8 cellular contexts compared by ENCODE assay signal in the genomic region with DNA sequence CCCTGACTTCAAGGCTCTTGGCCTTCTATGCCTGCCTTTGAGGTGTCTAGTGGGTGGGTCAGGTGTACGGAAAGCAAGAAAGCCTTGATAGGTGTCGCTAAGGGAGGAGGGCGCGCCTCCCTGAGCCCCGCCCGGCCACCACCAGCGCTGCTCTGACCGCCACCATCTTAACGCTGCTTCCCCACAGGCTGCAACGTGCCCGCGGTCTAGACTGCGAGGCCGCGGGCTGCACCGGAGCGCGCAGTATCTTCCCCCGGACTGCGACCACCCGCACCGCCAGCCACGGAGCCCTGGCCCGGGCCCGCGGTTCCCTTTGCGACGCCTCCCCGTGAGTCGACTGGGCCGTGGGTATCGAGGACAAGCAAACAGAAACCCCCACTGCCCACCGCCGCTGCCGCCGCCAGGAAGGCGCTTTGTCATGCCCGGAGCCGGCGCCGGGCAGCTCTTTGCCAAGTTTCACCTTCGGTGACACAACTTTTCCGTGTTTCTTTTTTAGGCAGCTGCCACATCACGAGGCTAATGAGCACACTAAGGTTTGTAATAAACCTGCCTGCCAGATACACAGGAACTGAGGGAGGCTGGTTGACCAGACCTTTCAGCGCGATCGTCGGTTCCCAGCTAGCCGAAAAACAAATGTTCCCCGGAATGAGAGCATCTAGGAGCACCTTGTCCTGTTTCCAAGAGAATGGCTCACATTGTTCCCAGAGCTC.
DNase-seq lines count a peak whose midpoint lies in the region; ATAC-seq, FAIRE-seq and TF ChIP-seq lines count a peak whose summit lies in the region.

No MANE protein-coding gene starts in this region.

- H3K4me3 Mint-ChIP-seq in activated naive CD8-positive, alpha-beta T cell treated with anti-CD3 and anti-CD28 coated beads, Interleukin-2, amount 50 U/mL, for 24 hours = no peak overlapping the region
- H3K4me3 Mint-ChIP-seq in stimulated activated naive B cell treated with anti-CD40 and anti-IgM and Interleukin-4, amounts not matched to agents 10 μg/mL and 1 μg/mL and 100 μg/mL, for 72 hours = peak overlapping the region; percentile 66 to 79

- H3K9ac ChIP-seq in keratinocyte (ENCODE audit: control insufficient read depth, extremely low read depth, insufficient read depth, low read length) = no peak overlapping the region

- no peak for FAIRE-seq in keratinocyte (lab: Jason Lieb, UNC)

- H4K20me1 ChIP-seq in keratinocyte (ENCODE audit: control insufficient read depth, extremely low read depth, insufficient read depth, low read length) (no peaks in the 10 kb centered on the region), osteoblast (ENCODE audit: insufficient read depth, low read length) (no peaks in the 10 kb centered on the region)

- no peak for ATAC-seq in activated naive CD8-positive, alpha-beta T cell treated with anti-CD3 and anti-CD28 coated beads, Interleukin-2, amount 50 U/mL, for 24 hours
- ATAC-seq in stimulated activated naive B cell treated with anti-CD40 and anti-IgM and Interleukin-4, amounts not matched to agents 10 μg/mL and 1 μg/mL and 100 μg/mL, for 72 hours (replicated peaks) = peak; percentile 74 to 75
- ATAC-seq in HG03025 (IDR thresholded peaks at IDR 0.05; ENCODE audit: low FRiP score, unreplicated experiment) (no peak), GM21515 (IDR thresholded peaks at IDR 0.05; ENCODE audit: unreplicated experiment) (no peak)

- no peaks in the 10 kb centered on the region for H3K9me3 ChIP-seq in HEK293 (ENCODE audit: control insufficient read depth, insufficient read depth, low read depth, low read length)
- H3K9me3 ChIP-seq in keratinocyte (ENCODE audit: control insufficient read depth, low read depth, low read length) = no peaks in the 10 kb centered on the region
- no peaks in the 10 kb centered on the region for H3K9me3 ChIP-seq in osteoblast (ENCODE audit: low read depth, low read length)

- no peaks in the 10 kb centered on the region for H3K9me1 ChIP-seq in keratinocyte (ENCODE audit: control insufficient read depth, extremely low read depth, insufficient read depth, low read length)

- no peaks in the 10 kb centered on the region for H3K9me3 Mint-ChIP-seq in activated naive CD8-positive, alpha-beta T cell treated with anti-CD3 and anti-CD28 coated beads, Interleukin-2, amount 50 U/mL, for 24 hours
- no peaks in the 10 kb centered on the region for H3K9me3 Mint-ChIP-seq in stimulated activated naive B cell treated with anti-CD40 and anti-IgM and Interleukin-4, amounts not matched to agents 10 μg/mL and 1 μg/mL and 100 μg/mL, for 72 hours

- H3K4me1 Mint-ChIP-seq in activated naive CD8-positive, alpha-beta T cell treated with anti-CD3 and anti-CD28 coated beads, Interleukin-2, amount 50 U/mL, for 24 hours = peaks cover 3% of the 10 kb centered on the region
- no peaks in the 10 kb centered on the region for H3K4me1 Mint-ChIP-seq in stimulated activated naive B cell treated with anti-CD40 and anti-IgM and Interleukin-4, amounts not matched to agents 10 μg/mL and 1 μg/mL and 100 μg/mL, for 72 hours

- peaks cover 27% of the 10 kb centered on the region for H3K27me3 Mint-ChIP-seq in activated naive CD8-positive, alpha-beta T cell treated with anti-CD3 and anti-CD28 coated beads, Interleukin-2, amount 50 U/mL, for 24 hours
- peaks cover 20 to 28% of the 10 kb centered on the region in 2 donors for H3K27me3 Mint-ChIP-seq in stimulated activated naive B cell treated with anti-CD40 and anti-IgM and Interleukin-4, amounts not matched to agents 10 μg/mL and 1 μg/mL and 100 μg/mL, for 72 hours

- H3K4me1 ChIP-seq in HEK293 (ENCODE audit: control insufficient read depth, insufficient read depth, low read length) (no peaks in the 10 kb centered on the region), keratinocyte (ENCODE audit: control insufficient read depth, extremely low read depth, insufficient read depth, low read length) (no peaks in the 10 kb centered on the region), osteoblast (ENCODE audit: insufficient read depth, low read length) (no peaks in the 10 kb centered on the region)

- H3K79me2 ChIP-seq in keratinocyte (ENCODE audit: control insufficient read depth, insufficient read depth, low read length) (no peaks in the 10 kb centered on the region), osteoblast (ENCODE audit: insufficient read depth, low read length) (no peaks in the 10 kb centered on the region)

- H3K27ac Mint-ChIP-seq in activated naive CD8-positive, alpha-beta T cell treated with anti-CD3 and anti-CD28 coated beads, Interleukin-2, amount 50 U/mL, for 24 hours = no peak overlapping the region
- peak overlapping the region; percentile 25 for H3K27ac Mint-ChIP-seq in stimulated activated naive B cell treated with anti-CD40 and anti-IgM and Interleukin-4, amounts not matched to agents 10 μg/mL and 1 μg/mL and 100 μg/mL, for 72 hours

- TF ChIP-seq CTCF in HEK293 (tag by site-specific recombination; IDR thresholded peaks at IDR 0.05) (no peak), keratinocyte (optimal IDR thresholded peaks at IDR 0.05 in 1 of 3, IDR thresholded peaks at IDR 0.05 in 1 of 3, conservative IDR thresholded peaks at IDR 0.05 in 1 of 3; ENCODE audit: extremely low read depth in 1 of 3, insufficient read depth in 2 of 3, low read length in 3 of 3) (no peak), GM10266 (IDR thresholded peaks at IDR 0.05; ENCODE audit: control insufficient read depth, insufficient read depth, low read depth, missing control alignments) (no peak), osteoblast (IDR thresholded peaks at IDR 0.05; ENCODE audit: extremely low read depth, low read depth, low read length) (no peak)

- peaks cover 12% of the 10 kb centered on the region for H3K27me3 ChIP-seq in keratinocyte (ENCODE audit: control insufficient read depth, extremely low read depth, insufficient read depth, low read length)
- H3K27me3 ChIP-seq in osteoblast (ENCODE audit: insufficient read depth, low read length) = no peaks in the 10 kb centered on the region

- H3K36me3 ChIP-seq in HEK293 (ENCODE audit: control insufficient read depth in 2 of 2, insufficient read depth in 1 of 2, low read length in 2 of 2) = no peaks in the 10 kb centered on the region
- H3K36me3 ChIP-seq in keratinocyte (ENCODE audit: control insufficient read depth in 2 of 2, extremely low read depth in 1 of 2, insufficient read depth in 2 of 2, low read length in 2 of 2) = no peaks in the 10 kb centered on the region
- H3K36me3 ChIP-seq in osteoblast (ENCODE audit: insufficient read depth, low read length) = no peaks in the 10 kb centered on the region

- H2AFZ ChIP-seq in keratinocyte (ENCODE audit: control insufficient read depth, low read length) (no peak overlapping the region), osteoblast (ENCODE audit: low read length) (no peak overlapping the region)

- CTCF ChIA-PET in HEK293 (lab: Yijun Ruan, JAX) = no interaction called here

- H3K27ac ChIP-seq in HEK293 (ENCODE audit: extremely low read depth, low read depth, low read length) (no peak overlapping the region), keratinocyte (ENCODE audit: control insufficient read depth, insufficient read depth, low read length) (no peak overlapping the region), osteoblast (ENCODE audit: low read depth, low read length) (no peak overlapping the region)

- dilution Hi-C loops in keratinocyte (cut with MboI; ENCODE audit: extremely low pct_ligation_motif_present, low sequenced_read_pairs) = no loop called here

- POLR2A ChIA-PET in HEK293 (lab: Yijun Ruan, JAX) = interaction anchor here (1.7 kb wide), 1 partner anchor 10 kb away, joined by 4 read pairs; no protein-coding TSS in a partner anchor

- H3K36me3 Mint-ChIP-seq in activated naive CD8-positive, alpha-beta T cell treated with anti-CD3 and anti-CD28 coated beads, Interleukin-2, amount 50 U/mL, for 24 hours (ENCODE audit: low read depth) = no peaks in the 10 kb centered on the region
- no peaks in the 10 kb centered on the region for H3K36me3 Mint-ChIP-seq in stimulated activated naive B cell treated with anti-CD40 and anti-IgM and Interleukin-4, amounts not matched to agents 10 μg/mL and 1 μg/mL and 100 μg/mL, for 72 hours

- DNase-seq in activated naive CD8-positive, alpha-beta T cell treated with anti-CD3 and anti-CD28 coated beads, Interleukin-2, amount 50 U/mL, for 24 hours = peak; percentile 4
- no peak for DNase-seq in keratinocyte (ENCODE audit: low read depth, low spot score)
- no peak for DNase-seq in stimulated activated naive B cell treated with anti-CD40 and anti-IgM and Interleukin-4, amounts not matched to agents 10 μg/mL and 1 μg/mL and 100 μg/mL, for 72 hours
- DNase-seq in GM10266 (ENCODE audit: extremely low spot score) = no peak
- DNase-seq in osteoblast (ENCODE audit: insufficient read length, low spot score, missing footprints) = no peak

- H3K4me2 ChIP-seq in keratinocyte (ENCODE audit: control insufficient read depth, extremely low read depth, insufficient read depth, low read depth, low read length) (peak overlapping the region; percentile 25), osteoblast (ENCODE audit: insufficient read depth, low read length) (no peak overlapping the region)

- H3K4me3 ChIP-seq in HEK293 (ENCODE audit: low read depth, low read length) (peak overlapping the region; percentile 22), keratinocyte (ENCODE audit: control insufficient read depth in 2 of 3, extremely low read depth in 1 of 3, insufficient read depth in 2 of 3, low read depth in 1 of 3, low read length in 3 of 3) (peak overlapping the region in 1 of 3 experiments; percentile 38), osteoblast (ENCODE audit: insufficient read depth, low read length) (no peak overlapping the region)

TF ChIP-seq in HEK293, 187 proteins besides CTCF, POLR2A, EP300 and RAD21 (continues in another document):
- TF ChIP-seq ZNF629 (tag by site-specific recombination; IDR thresholded peaks at IDR 0.05) (no peak), ZBTB1 (tag by site-specific recombination; IDR thresholded peaks at IDR 0.05) (no peak)
- TF ChIP-seq, protein P1, sequence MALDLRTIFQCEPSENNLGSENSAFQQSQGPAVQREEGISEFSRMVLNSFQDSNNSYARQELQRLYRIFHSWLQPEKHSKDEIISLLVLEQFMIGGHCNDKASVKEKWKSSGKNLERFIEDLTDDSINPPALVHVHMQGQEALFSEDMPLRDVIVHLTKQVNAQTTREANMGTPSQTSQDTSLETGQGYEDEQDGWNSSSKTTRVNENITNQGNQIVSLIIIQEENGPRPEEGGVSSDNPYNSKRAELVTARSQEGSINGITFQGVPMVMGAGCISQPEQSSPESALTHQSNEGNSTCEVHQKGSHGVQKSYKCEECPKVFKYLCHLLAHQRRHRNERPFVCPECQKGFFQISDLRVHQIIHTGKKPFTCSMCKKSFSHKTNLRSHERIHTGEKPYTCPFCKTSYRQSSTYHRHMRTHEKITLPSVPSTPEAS (tag by site-specific recombination; IDR thresholded peaks at IDR 0.05) = no peak

Comparison
In these comparisons a context has a peak if more than half of its experiments do, and no peak if none do; other contexts are left out.
1. ATAC-seq: peak in stimulated activated naive B cell treated with anti-CD40 and anti-IgM and Interleukin-4, amounts not matched to agents 10 μg/mL and 1 μg/mL and 100 μg/mL, for 72 hours (2 of 2); none in activated naive CD8-positive, alpha-beta T cell treated with anti-CD3 and anti-CD28 coated beads, Interleukin-2, amount 50 U/mL, for 24 hours (single experiment), HG03025 (single experiment) and GM21515 (single experiment).